In the genomic region with DNA sequence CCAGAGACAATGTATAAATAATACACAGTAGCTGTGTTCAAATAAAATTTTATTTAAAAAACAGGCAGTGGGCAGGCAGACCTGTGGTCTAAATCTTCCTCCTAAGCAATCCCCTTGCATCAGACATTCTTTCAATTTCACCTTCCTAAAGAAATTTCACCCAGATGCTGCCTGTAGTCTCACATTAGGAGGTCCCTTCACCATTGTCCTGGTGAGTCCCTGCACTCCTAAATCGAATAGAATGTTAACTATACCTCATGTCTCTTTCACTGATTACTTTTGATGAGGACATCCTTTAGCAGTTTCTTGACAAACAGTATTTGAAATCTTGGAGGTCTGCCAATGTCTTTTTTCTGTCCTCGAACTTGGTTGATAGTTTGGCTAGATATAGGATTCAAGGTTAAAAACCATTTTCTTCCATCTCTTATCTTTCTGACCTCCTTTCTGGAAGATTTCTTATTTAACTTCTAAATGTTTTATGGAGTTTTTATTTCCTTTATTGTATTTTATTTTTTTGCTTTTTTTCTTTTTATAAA, we compare ENCODE assay signal across 2 cellular contexts.
TF ChIP-seq lines count a peak whose summit lies in the region.

No MANE protein-coding gene starts in this region.

TF ChIP-seq in HepG2, 621 proteins besides CTCF, POLR2A, EP300 and RAD21 (continued from another document and continues in another):
- TF ChIP-seq, protein P1, sequence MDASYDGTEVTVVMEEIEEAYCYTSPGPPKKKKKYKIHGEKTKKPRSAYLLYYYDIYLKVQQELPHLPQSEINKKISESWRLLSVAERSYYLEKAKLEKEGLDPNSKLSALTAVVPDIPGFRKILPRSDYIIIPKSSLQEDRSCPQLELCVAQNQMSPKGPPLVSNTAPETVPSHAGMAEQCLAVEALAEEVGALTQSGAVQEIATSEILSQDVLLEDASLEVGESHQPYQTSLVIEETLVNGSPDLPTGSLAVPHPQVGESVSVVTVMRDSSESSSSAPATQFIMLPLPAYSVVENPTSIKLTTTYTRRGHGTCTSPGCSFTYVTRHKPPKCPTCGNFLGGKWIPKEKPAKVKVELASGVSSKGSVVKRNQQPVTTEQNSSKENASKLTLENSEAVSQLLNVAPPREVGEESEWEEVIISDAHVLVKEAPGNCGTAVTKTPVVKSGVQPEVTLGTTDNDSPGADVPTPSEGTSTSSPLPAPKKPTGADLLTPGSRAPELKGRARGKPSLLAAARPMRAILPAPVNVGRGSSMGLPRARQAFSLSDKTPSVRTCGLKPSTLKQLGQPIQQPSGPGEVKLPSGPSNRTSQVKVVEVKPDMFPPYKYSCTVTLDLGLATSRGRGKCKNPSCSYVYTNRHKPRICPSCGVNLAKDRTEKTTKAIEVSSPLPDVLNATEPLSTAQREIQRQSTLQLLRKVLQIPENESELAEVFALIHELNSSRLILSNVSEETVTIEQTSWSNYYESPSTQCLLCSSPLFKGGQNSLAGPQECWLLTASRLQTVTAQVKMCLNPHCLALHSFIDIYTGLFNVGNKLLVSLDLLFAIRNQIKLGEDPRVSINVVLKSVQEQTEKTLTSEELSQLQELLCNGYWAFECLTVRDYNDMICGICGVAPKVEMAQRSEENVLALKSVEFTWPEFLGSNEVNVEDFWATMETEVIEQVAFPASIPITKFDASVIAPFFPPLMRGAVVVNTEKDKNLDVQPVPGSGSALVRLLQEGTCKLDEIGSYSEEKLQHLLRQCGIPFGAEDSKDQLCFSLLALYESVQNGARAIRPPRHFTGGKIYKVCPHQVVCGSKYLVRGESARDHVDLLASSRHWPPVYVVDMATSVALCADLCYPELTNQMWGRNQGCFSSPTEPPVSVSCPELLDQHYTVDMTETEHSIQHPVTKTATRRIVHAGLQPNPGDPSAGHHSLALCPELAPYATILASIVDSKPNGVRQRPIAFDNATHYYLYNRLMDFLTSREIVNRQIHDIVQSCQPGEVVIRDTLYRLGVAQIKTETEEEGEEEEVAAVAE (CRISPR knock-in tag; IDR thresholded peaks at IDR 0.05; ENCODE audit: borderline replicate concordance) = no peak
- TF ChIP-seq, protein P2, sequence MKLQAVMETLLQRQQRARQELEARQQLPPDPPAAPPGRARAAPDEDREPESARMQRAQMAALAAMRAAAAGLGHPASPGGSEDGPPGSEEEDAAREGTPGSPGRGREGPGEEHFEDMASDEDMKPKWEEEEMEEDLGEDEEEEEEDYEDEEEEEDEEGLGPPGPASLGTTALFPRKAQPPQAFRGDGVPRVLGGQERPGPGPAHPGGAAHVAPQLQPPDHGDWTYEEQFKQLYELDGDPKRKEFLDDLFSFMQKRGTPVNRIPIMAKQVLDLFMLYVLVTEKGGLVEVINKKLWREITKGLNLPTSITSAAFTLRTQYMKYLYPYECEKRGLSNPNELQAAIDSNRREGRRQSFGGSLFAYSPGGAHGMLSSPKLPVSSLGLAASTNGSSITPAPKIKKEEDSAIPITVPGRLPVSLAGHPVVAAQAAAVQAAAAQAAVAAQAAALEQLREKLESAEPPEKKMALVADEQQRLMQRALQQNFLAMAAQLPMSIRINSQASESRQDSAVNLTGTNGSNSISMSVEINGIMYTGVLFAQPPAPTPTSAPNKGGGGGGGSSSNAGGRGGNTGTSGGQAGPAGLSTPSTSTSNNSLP (IDR thresholded peaks at IDR 0.05; ENCODE audit: low read depth, low read length) = no peak
- TF ChIP-seq CREM (IDR thresholded peaks at IDR 0.05) = no peak
- TF ChIP-seq CREM (CRISPR knock-in tag; IDR thresholded peaks at IDR 0.05) = no peak
- no peak for TF ChIP-seq ISL2 (CRISPR knock-in tag; IDR thresholded peaks at IDR 0.05)
- no peak for TF ChIP-seq TMF1 (CRISPR knock-in tag; IDR thresholded peaks at IDR 0.05; ENCODE audit: low read depth)
- no peak for TF ChIP-seq JARID2 (CRISPR knock-in tag; IDR thresholded peaks at IDR 0.05; ENCODE audit: insufficient replicate concordance)
- TF ChIP-seq ATF7 (IDR thresholded peaks at IDR 0.05) = no peak
- no peak for TF ChIP-seq ATF7 (CRISPR knock-in tag; IDR thresholded peaks at IDR 0.05)
- no peak for TF ChIP-seq ZNF713 (CRISPR knock-in tag; IDR thresholded peaks at IDR 0.05)
- TF ChIP-seq, protein P3, sequence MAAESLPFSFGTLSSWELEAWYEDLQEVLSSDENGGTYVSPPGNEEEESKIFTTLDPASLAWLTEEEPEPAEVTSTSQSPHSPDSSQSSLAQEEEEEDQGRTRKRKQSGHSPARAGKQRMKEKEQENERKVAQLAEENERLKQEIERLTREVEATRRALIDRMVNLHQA (CRISPR knock-in tag; IDR thresholded peaks at IDR 0.05) = no peak
- TF ChIP-seq ZNF225 (CRISPR knock-in tag; IDR thresholded peaks at IDR 0.05) = no peak
- TF ChIP-seq RXRA (CRISPR knock-in tag; IDR thresholded peaks at IDR 0.05) = no peak
- TF ChIP-seq, protein P4, sequence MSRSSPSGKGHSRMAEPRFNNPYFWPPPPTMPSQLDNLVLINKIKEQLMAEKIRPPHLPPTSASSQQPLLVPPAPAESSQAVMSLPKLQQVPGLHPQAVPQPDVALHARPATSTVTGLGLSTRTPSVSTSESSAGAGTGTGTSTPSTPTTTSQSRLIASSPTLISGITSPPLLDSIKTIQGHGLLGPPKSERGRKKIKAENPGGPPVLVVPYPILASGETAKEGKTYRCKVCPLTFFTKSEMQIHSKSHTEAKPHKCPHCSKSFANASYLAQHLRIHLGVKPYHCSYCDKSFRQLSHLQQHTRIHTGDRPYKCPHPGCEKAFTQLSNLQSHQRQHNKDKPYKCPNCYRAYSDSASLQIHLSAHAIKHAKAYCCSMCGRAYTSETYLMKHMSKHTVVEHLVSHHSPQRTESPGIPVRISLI (CRISPR knock-in tag; IDR thresholded peaks at IDR 0.05; ENCODE audit: borderline replicate concordance) = no peak
- no peak for TF ChIP-seq FOXJ3 (CRISPR knock-in tag; IDR thresholded peaks at IDR 0.05; ENCODE audit: borderline replicate concordance)
- no peak for TF ChIP-seq XRCC5 (optimal IDR thresholded peaks at IDR 0.05; ENCODE audit: low read length)
- no peak for TF ChIP-seq SOX6 (IDR thresholded peaks at IDR 0.05)
- TF ChIP-seq SOX6 (CRISPR knock-in tag; IDR thresholded peaks at IDR 0.05) = no peak
- no peak for TF ChIP-seq GZF1 (CRISPR knock-in tag; IDR thresholded peaks at IDR 0.05)

TF ChIP-seq in WTC11, 78 proteins besides CTCF, POLR2A, EP300 and RAD21 (continued from another document):
- TF ChIP-seq, protein P5, sequence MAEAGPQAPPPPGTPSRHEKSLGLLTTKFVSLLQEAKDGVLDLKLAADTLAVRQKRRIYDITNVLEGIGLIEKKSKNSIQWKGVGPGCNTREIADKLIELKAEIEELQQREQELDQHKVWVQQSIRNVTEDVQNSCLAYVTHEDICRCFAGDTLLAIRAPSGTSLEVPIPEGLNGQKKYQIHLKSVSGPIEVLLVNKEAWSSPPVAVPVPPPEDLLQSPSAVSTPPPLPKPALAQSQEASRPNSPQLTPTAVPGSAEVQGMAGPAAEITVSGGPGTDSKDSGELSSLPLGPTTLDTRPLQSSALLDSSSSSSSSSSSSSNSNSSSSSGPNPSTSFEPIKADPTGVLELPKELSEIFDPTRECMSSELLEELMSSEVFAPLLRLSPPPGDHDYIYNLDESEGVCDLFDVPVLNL (CRISPR knock-in tag; IDR thresholded peaks at IDR 0.05; ENCODE audit: borderline replicate concordance, low read depth) = no peak
- TF ChIP-seq ZNF138 (CRISPR knock-in tag; conservative IDR thresholded peaks at IDR 0.05) = no peak
- TF ChIP-seq RELA (CRISPR knock-in tag; IDR thresholded peaks at IDR 0.05; ENCODE audit: borderline replicate concordance) = no peak
- TF ChIP-seq ZNF219 (CRISPR knock-in tag; IDR thresholded peaks at IDR 0.05; ENCODE audit: borderline replicate concordance) = no peak
- no peak for TF ChIP-seq MYBL2 (CRISPR knock-in tag; IDR thresholded peaks at IDR 0.05)
- TF ChIP-seq JUN (CRISPR knock-in tag; IDR thresholded peaks at IDR 0.05) = no peak
- no peak for TF ChIP-seq TEAD1 (CRISPR knock-in tag; IDR thresholded peaks at IDR 0.05)
- no peak for TF ChIP-seq MXD4 (CRISPR knock-in tag; IDR thresholded peaks at IDR 0.05; ENCODE audit: borderline replicate concordance)
- TF ChIP-seq TCF7 (CRISPR knock-in tag; IDR thresholded peaks at IDR 0.05; ENCODE audit: low read depth) = no peak
- TF ChIP-seq NFE2L1 (CRISPR knock-in tag; IDR thresholded peaks at IDR 0.05) = no peak
- TF ChIP-seq, protein P6, sequence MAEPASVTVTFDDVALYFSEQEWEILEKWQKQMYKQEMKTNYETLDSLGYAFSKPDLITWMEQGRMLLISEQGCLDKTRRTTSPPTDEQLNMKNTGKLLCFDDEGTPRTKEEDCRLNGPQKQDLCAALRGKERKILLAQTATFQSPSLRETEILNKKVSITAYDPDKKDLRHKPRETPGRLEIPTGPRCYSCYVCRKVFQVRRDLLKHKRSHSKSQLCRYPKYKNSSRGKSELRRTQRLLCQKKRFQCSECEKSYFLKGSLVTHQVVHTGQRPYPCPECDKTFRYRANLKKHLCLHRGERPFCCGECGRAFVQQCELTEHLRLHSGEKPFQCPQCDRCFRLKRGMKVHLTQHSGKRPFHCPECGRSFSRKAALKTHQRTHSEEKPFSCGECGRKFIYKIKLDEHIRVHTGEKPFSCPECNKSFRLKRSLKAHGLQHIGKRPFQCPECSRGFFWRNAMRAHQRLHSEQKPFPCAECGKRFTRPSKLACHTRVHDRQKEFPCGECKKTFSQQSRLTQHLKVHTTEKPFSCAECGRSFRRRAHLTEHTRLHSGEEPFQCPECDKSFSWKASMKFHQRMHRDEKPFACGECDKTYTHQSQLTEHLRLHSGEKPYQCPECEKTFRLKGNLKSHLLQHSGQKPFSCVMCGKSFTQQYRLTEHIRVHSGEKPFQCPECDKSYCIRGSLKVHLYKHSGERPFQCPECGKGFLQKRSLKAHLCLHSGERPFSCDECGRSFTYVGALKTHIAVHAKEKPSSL (CRISPR knock-in tag; conservative IDR thresholded peaks at IDR 0.05) = no peak
- TF ChIP-seq CBFB (CRISPR knock-in tag; IDR thresholded peaks at IDR 0.05; ENCODE audit: low read depth) = no peak
- TF ChIP-seq ZNF396 (CRISPR knock-in tag; IDR thresholded peaks at IDR 0.05; ENCODE audit: borderline replicate concordance) = no peak
- TF ChIP-seq, protein P7, sequence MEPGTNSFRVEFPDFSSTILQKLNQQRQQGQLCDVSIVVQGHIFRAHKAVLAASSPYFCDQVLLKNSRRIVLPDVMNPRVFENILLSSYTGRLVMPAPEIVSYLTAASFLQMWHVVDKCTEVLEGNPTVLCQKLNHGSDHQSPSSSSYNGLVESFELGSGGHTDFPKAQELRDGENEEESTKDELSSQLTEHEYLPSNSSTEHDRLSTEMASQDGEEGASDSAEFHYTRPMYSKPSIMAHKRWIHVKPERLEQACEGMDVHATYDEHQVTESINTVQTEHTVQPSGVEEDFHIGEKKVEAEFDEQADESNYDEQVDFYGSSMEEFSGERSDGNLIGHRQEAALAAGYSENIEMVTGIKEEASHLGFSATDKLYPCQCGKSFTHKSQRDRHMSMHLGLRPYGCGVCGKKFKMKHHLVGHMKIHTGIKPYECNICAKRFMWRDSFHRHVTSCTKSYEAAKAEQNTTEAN (CRISPR knock-in tag; IDR thresholded peaks at IDR 0.05) = no peak
